Comparison of ENCODE assay signal across 15 cellular contexts in the genomic region with DNA sequence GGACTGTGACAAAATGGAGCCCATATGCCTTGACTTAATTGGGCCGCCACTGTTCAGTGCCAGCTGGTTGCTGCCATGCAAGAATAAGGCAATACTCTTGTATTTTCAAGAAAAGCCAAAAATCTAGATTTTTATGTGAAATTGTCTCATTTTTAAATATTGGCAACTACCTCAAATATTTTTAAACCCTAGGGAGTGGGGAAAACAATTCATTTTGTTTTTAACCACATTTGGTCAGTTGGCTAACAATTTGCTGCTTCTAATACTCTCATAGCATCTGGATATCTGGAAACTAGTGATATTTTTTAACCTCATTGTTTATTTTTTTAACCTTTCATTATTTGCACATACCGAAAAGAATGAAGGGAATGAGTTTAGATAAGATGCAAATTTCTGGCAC.
DNase-seq lines count a peak whose midpoint lies in the region; TF ChIP-seq lines count a peak whose summit lies in the region.
"Had no signal": no experiment of that assay in that cellular context is flagged by ENCODE, and none has a peak within 500 bp of the region (broad histone marks: within the 10 kb centered on the region; RNA-seq: fewer than 3 reads in every experiment).

No MANE protein-coding gene starts in this region.

- intact Hi-C loops in esophagus squamous epithelium (cut with DNase I) = no loop called here

- H3K4me2 ChIP-seq in parathyroid adenoma (ENCODE audit: low read length) = no peak overlapping the region
- H3K4me2 ChIP-seq: BLaER1 treated with 17β-estradiol and CSF1 and Interleukin-3, amounts not matched to agents 10 nM and 100 nM had no signal

- H3K4me1 ChIP-seq in esophagus squamous epithelium (peaks cover 10 to 70% (median 25%) of the 10 kb centered on the region in 3 donors), parathyroid adenoma (peaks cover 23% of the 10 kb centered on the region), suprapubic skin (peaks cover 16% of the 10 kb centered on the region)

- TF ChIP-seq POLR2A in esophagus squamous epithelium (IDR thresholded peaks at IDR 0.05) (no peak), suprapubic skin (IDR thresholded peaks at IDR 0.05) (no peak)

- H3K27ac ChIP-seq in esophagus squamous epithelium (peak overlapping the region in 3 of 4 donors; percentile 35 to 66 (median 58)), parathyroid adenoma (peak overlapping the region; percentile 11), suprapubic skin (peak overlapping the region; percentile 40)
- H3K27ac ChIP-seq: BLaER1 treated with 17β-estradiol and CSF1 and Interleukin-3, amounts not matched to agents 10 nM and 100 nM had no signal

- no peak overlapping the region for H2AFZ ChIP-seq in parathyroid adenoma

- H3K36me3 ChIP-seq in esophagus squamous epithelium = no peaks in the 10 kb centered on the region
- H3K36me3 ChIP-seq in parathyroid adenoma (ENCODE audit: control insufficient read depth, insufficient read depth, low read length) = no peaks in the 10 kb centered on the region
- H3K36me3 ChIP-seq in suprapubic skin = no peaks in the 10 kb centered on the region
- H3K36me3 ChIP-seq: BLaER1 treated with 17β-estradiol and CSF1 and Interleukin-3, amounts not matched to agents 10 nM and 100 nM had no signal

- TF ChIP-seq CTCF in AG10803 (conservative IDR thresholded peaks at IDR 0.05; ENCODE audit: low read length) (no peak), esophagus squamous epithelium (IDR thresholded peaks at IDR 0.05) (no peak), parathyroid adenoma (IDR thresholded peaks at IDR 0.05) (no peak), suprapubic skin (IDR thresholded peaks at IDR 0.05) (no peak)

- no peak for TF ChIP-seq EP300 in suprapubic skin (IDR thresholded peaks at IDR 0.05)

- 73 to 81% methylated on average over 2 of the region's 2 CpGs for WGBS in esophagus squamous epithelium, 2 donors
- WGBS in suprapubic skin = 72% methylated on average over 2 of the region's 2 CpGs

- H3K9me3 ChIP-seq in esophagus squamous epithelium = peaks cover 0 to 11% (median 5%) of the 10 kb centered on the region in 3 donors
- H3K9me3 ChIP-seq in parathyroid adenoma (ENCODE audit: control insufficient read depth, low read length) = no peaks in the 10 kb centered on the region
- H3K9me3 ChIP-seq in suprapubic skin = no peaks in the 10 kb centered on the region

- H3K4me3 ChIP-seq in AG10803 (ENCODE audit: low read length) (no peak overlapping the region), esophagus squamous epithelium (no peak overlapping the region), parathyroid adenoma (ENCODE audit: low read depth, low read length) (no peak overlapping the region), suprapubic skin (no peak overlapping the region)
- H3K4me3 ChIP-seq: BLaER1 treated with 17β-estradiol and CSF1 and Interleukin-3, amounts not matched to agents 10 nM and 100 nM; GM12878 had no signal

- DNase-seq in AG10803 (ENCODE audit: low read depth) (peak; percentile 58), esophagus squamous epithelium (lab: John Stamatoyannopoulos, UW) (no peak), suprapubic skin (ENCODE audit: low spot score in 2 of 2) (no peak), EL (no peak), NCI-H526 (lab: John Stamatoyannopoulos, UW) (no peak), occipital lobe (lab: John Stamatoyannopoulos, UW) (no peak)
- DNase-seq: 8988T; Calu3; CD4-positive, CD25-positive, alpha-beta regulatory T cell; DMS 273 treated with DMSO at 0.1 percent for 48 hours; GOT3; H9 had no signal

- H3K27me3 ChIP-seq in esophagus squamous epithelium (no peaks in the 10 kb centered on the region), parathyroid adenoma (ENCODE audit: control insufficient read depth, insufficient read depth, low read length) (no peaks in the 10 kb centered on the region), suprapubic skin (no peaks in the 10 kb centered on the region)
- H3K27me3 ChIP-seq: BLaER1 treated with 17β-estradiol and CSF1 and Interleukin-3, amounts not matched to agents 10 nM and 100 nM had no signal

- H3K79me2 ChIP-seq in parathyroid adenoma = no peaks in the 10 kb centered on the region

- no peak overlapping the region for H3K9ac ChIP-seq in parathyroid adenoma
- H3K9ac ChIP-seq: BLaER1 treated with 17β-estradiol and CSF1 and Interleukin-3, amounts not matched to agents 10 nM and 100 nM had no signal
